ENCODE assay signal across 8 cellular contexts in genomic region chr11:794766-795637, GRCh38. TPM values are rescaled to one million over a fixed set of nuclear protein-coding genes. Genes with fewer than 3 reads are reported as not detected.
A peak's percentile ranks its signal among the peaks of the same experiment; 100 is the strongest.
DNase-seq lines count a peak whose midpoint lies in the region; ATAC-seq and TF ChIP-seq lines count a peak whose summit lies in the region.

No MANE protein-coding gene starts in this region.

- H3K4me3 Mint-ChIP-seq in brain (peak overlapping the region in 4 of 5 experiments; percentile 43 to 91 (median 77)), endodermal cell (no peak overlapping the region)
- H3K4me3 Mint-ChIP-seq in naive thymus-derived CD8-positive, alpha-beta T cell = peak overlapping the region; percentile 42 to 97 (median 62)

- H3K27ac Mint-ChIP-seq in brain (peak overlapping the region in 3 of 5 experiments; percentile 56 to 96 (median 58)), endodermal cell (no peak overlapping the region)
- peak overlapping the region in 1 of 10 donors; percentile 29 for H3K27ac Mint-ChIP-seq in naive thymus-derived CD8-positive, alpha-beta T cell

- no peaks in the 10 kb centered on the region for H3K9me3 ChIP-seq in BLaER1 treated with 17β-estradiol and CSF1 and Interleukin-3, amounts not matched to agents 10 nM and 100 nM (replicated peaks in 1 of 11)
- H3K9me3 ChIP-seq in KOPT-K1 (ENCODE audit: insufficient read depth, low read length, poor library complexity, severe bottlenecking) (no peaks in the 10 kb centered on the region), endodermal cell (ENCODE audit: control insufficient read depth, low read length) (no peaks in the 10 kb centered on the region)

- WGBS in endodermal cell (ENCODE audit: insufficient coverage in 1 of 2, insufficient read length in 1 of 2), 2 experiments = 90 to 95% methylated on average over 12 to 36 of the region's 38 CpGs

- H3K27me3 ChIP-seq in BLaER1 treated with 17β-estradiol and CSF1 and Interleukin-3, amounts not matched to agents 10 nM and 100 nM = no peaks in the 10 kb centered on the region
- H3K27me3 ChIP-seq in endodermal cell (ENCODE audit: control insufficient read depth, insufficient read depth, low read length, poor library complexity, severe bottlenecking) = no peaks in the 10 kb centered on the region

- H3K9ac ChIP-seq in BLaER1 treated with 17β-estradiol and CSF1 and Interleukin-3, amounts not matched to agents 10 nM and 100 nM = peak overlapping the region; percentile 74 to 93 (median 84); a peak in 20 of 22 replicates
- no peak overlapping the region for H3K9ac ChIP-seq in endodermal cell (ENCODE audit: extremely low read depth, low read length, poor library complexity, severe bottlenecking)

- peaks cover 21 to 54% (median 45%) of the 10 kb centered on the region in 11 experiments; a peak in 21 of 22 replicates for H3K36me3 ChIP-seq in BLaER1 treated with 17β-estradiol and CSF1 and Interleukin-3, amounts not matched to agents 10 nM and 100 nM
- H3K36me3 ChIP-seq in KOPT-K1 (ENCODE audit: insufficient read depth, low read length) = peaks cover 51% of the 10 kb centered on the region
- peaks cover 8% of the 10 kb centered on the region for H3K36me3 ChIP-seq in endodermal cell (ENCODE audit: control insufficient read depth, insufficient read depth, low read length)

- H3K4me2 ChIP-seq in BLaER1 treated with 17β-estradiol and CSF1 and Interleukin-3, amounts not matched to agents 10 nM and 100 nM = peak overlapping the region; percentile 99 to 100 (median 100)

- H3K27me3 Mint-ChIP-seq in brain (no peaks in the 10 kb centered on the region), endodermal cell (ENCODE audit: insufficient read depth) (no peaks in the 10 kb centered on the region)
- H3K27me3 Mint-ChIP-seq in naive thymus-derived CD8-positive, alpha-beta T cell = peaks cover 0 to 1% (median 0%) of the 10 kb centered on the region in 5 donors

- peaks cover 38% of the 10 kb centered on the region for H3K4me1 Mint-ChIP-seq in brain
- peaks cover 4 to 21% (median 19%) of the 10 kb centered on the region in 4 donors for H3K4me1 Mint-ChIP-seq in naive thymus-derived CD8-positive, alpha-beta T cell
- peaks cover 4% of the 10 kb centered on the region for H3K4me1 Mint-ChIP-seq in endodermal cell

- no peak for DNase-seq in naive thymus-derived CD8-positive, alpha-beta T cell
- DNase-seq in NCI-H187 treated with DMSO at 0.1 percent for 48 hours (lab: John Stamatoyannopoulos, UW) = no peak
- no peak for DNase-seq in endodermal cell
- DNase-seq in ureter (ENCODE audit: low spot score) = no peak

- POLR2A ChIA-PET in naive thymus-derived CD8-positive, alpha-beta T cell (lab: Charles Lee) = interaction anchor here (0.6 to 3.2 kb wide), 12 partner anchors 9 to 1507 kb away, joined by 3 to 29 read pairs (median 7); partner anchors contain the start of genes DEAF1, GATD1, PIDD1 and PNPLA2

- H4K20me1 ChIP-seq in BLaER1 treated with 17β-estradiol and CSF1 and Interleukin-3, amounts not matched to agents 10 nM and 100 nM = peaks cover 0 to 85% (median 64%) of the 10 kb centered on the region in 11 experiments; a peak in 18 of 22 replicates

- TF ChIP-seq CTCF in brain (conservative IDR thresholded peaks at IDR 0.05) (no peak), endodermal cell (conservative IDR thresholded peaks at IDR 0.05) (no peak)

- H3K27ac ChIP-seq in BLaER1 treated with 17β-estradiol and CSF1 and Interleukin-3, amounts not matched to agents 10 nM and 100 nM = peak overlapping the region in 8 of 11 experiments; percentile 38 to 79 (median 73); a peak in 9 of 22 replicates
- H3K27ac ChIP-seq in KOPT-K1 (ENCODE audit: low read depth, low read length, poor library complexity, severe bottlenecking) (peak overlapping the region; percentile 88), endodermal cell (ENCODE audit: low read depth, low read length) (no peak overlapping the region)

- H3K4me3 ChIP-seq in BLaER1 treated with 17β-estradiol and CSF1 and Interleukin-3, amounts not matched to agents 10 nM and 100 nM = peak overlapping the region; percentile 63 to 92 (median 86); a peak in 19 of 20 replicates
- H3K4me3 ChIP-seq in endodermal cell (ENCODE audit: low read length) = no peak overlapping the region

- H3K9me3 Mint-ChIP-seq in brain (peaks cover 0 to 3% (median 0%) of the 10 kb centered on the region in 5 experiments), endodermal cell (no peaks in the 10 kb centered on the region)
- H3K9me3 Mint-ChIP-seq in naive thymus-derived CD8-positive, alpha-beta T cell = no peaks in the 10 kb centered on the region

- no peak for ATAC-seq in naive thymus-derived CD8-positive, alpha-beta T cell
- ATAC-seq in GM18511 (IDR thresholded peaks at IDR 0.05; ENCODE audit: unreplicated experiment) = no peak

- peaks cover 19 to 43% (median 35%) of the 10 kb centered on the region in 10 experiments for H3K4me1 ChIP-seq in BLaER1 treated with 17β-estradiol and CSF1 and Interleukin-3, amounts not matched to agents 10 nM and 100 nM
- H3K4me1 ChIP-seq in endodermal cell (ENCODE audit: control insufficient read depth, insufficient read depth, low read length) = peaks cover 4% of the 10 kb centered on the region

- H3K36me3 Mint-ChIP-seq in brain (no peaks in the 10 kb centered on the region), endodermal cell (ENCODE audit: low read depth) (peaks cover 10% of the 10 kb centered on the region)
- peaks cover 0 to 16% (median 4%) of the 10 kb centered on the region in 3 donors for H3K36me3 Mint-ChIP-seq in naive thymus-derived CD8-positive, alpha-beta T cell

RNA-seq across cellular contexts. Expression of gene SLC25A22, which starts 3.1 kb away (rescaled TPM):
- 40.7 TPM for polyA plus RNA-seq in brain (ENCODE audit: insufficient read depth, low read depth, low replicate concordance)
- 10 to 100 TPM; 18.1 to 19.2 TPM for total RNA-seq in naive thymus-derived CD8-positive, alpha-beta T cell
- 10 to 100 TPM in 1 of 3 donors, 1 to 10 TPM in 2; 6.4 to 16.4 (median 6.5) TPM for polyA plus RNA-seq in naive thymus-derived CD8-positive, alpha-beta T cell
- total RNA-seq in endodermal cell = 10 to 100 TPM; 46.5 to 56.2 TPM
- 32.4 TPM for polyA plus RNA-seq in endodermal cell (2013, experiment 1 of 2)
- 28.6 TPM for polyA plus RNA-seq in endodermal cell (2013, experiment 2 of 2)
- total RNA-seq in ureter = 28.4 TPM

RNA-seq across cellular contexts. Expression of gene CEND1, which starts 5.1 kb away (rescaled TPM):
- 105 TPM for polyA plus RNA-seq in brain (ENCODE audit: insufficient read depth, low read depth, low replicate concordance)
- total RNA-seq in naive thymus-derived CD8-positive, alpha-beta T cell = not detected
- polyA plus RNA-seq in naive thymus-derived CD8-positive, alpha-beta T cell = not detected
- not detected for total RNA-seq in endodermal cell
- polyA plus RNA-seq in endodermal cell (2013, experiment 1 of 2) = 1.1 TPM
- 0.87 TPM for polyA plus RNA-seq in endodermal cell (2013, experiment 2 of 2)
- 0.23 TPM for total RNA-seq in ureter

RNA-seq across cellular contexts. Expression of gene PIDD1, which starts 10.0 kb away (rescaled TPM):
- polyA plus RNA-seq in brain (ENCODE audit: insufficient read depth, low read depth, low replicate concordance) = 5.9 TPM
- 10 to 100 TPM; 37.7 to 40.7 TPM for total RNA-seq in naive thymus-derived CD8-positive, alpha-beta T cell
- 1 to 10 TPM; 2.5 to 6.6 (median 4.1) TPM for polyA plus RNA-seq in naive thymus-derived CD8-positive, alpha-beta T cell
- total RNA-seq in endodermal cell (10 to 100 TPM; 39.9 to 48.8 TPM), ureter (20.6 TPM)
- polyA plus RNA-seq in endodermal cell (2013, experiment 1 of 2) = 34.3 TPM
- polyA plus RNA-seq in endodermal cell (2013, experiment 2 of 2) = 24.6 TPM

RNA-seq across cellular contexts. Expression of gene RPLP2, which starts 14.8 kb away (rescaled TPM):
- polyA plus RNA-seq in brain (ENCODE audit: insufficient read depth, low read depth, low replicate concordance) = 1,764 TPM
- 1,000 to 10,000 TPM; 5,498 to 5,522 TPM for total RNA-seq in naive thymus-derived CD8-positive, alpha-beta T cell
- 1,000 to 10,000 TPM; 4,080 to 5,338 (median 4,376) TPM for polyA plus RNA-seq in naive thymus-derived CD8-positive, alpha-beta T cell
- total RNA-seq in endodermal cell (1,000 to 10,000 TPM; 1,966 to 2,020 TPM), ureter (2,024 TPM)
- 1,769 TPM for polyA plus RNA-seq in endodermal cell (2013, experiment 1 of 2)
- 1,602 TPM for polyA plus RNA-seq in endodermal cell (2013, experiment 2 of 2)

RNA-seq across cellular contexts. Expression of gene GATD1, which starts 17.7 kb away (rescaled TPM):
- polyA plus RNA-seq in brain (ENCODE audit: insufficient read depth, low read depth, low replicate concordance) = 44.6 TPM
- 10 to 100 TPM; 57.0 to 65.6 TPM for total RNA-seq in naive thymus-derived CD8-positive, alpha-beta T cell
- 10 to 100 TPM in 2 of 3 donors, 1 to 10 TPM in 1; 7.2 to 20.7 (median 12.8) TPM for polyA plus RNA-seq in naive thymus-derived CD8-positive, alpha-beta T cell
- total RNA-seq in endodermal cell (10 to 100 TPM; 57.2 to 63.2 TPM), ureter (82.5 TPM)
- 42.3 TPM for polyA plus RNA-seq in endodermal cell (2013, experiment 1 of 2)
- polyA plus RNA-seq in endodermal cell (2013, experiment 2 of 2) = 39.0 TPM
